ENCODE assay signal across 25 cellular contexts in genomic region chr3:122268257-122269024, GRCh38. TPM values are rescaled to one million over a fixed set of nuclear protein-coding genes. Genes with fewer than 3 reads are reported as not detected.
DNase-seq lines count a peak whose midpoint lies in the region; ATAC-seq, FAIRE-seq and TF ChIP-seq lines count a peak whose summit lies in the region.
"Had no signal": no experiment of that assay in that cellular context is flagged by ENCODE, and none has a peak within 500 bp of the region (broad histone marks: within the 10 kb centered on the region; RNA-seq: fewer than 3 reads in every experiment).

No MANE protein-coding gene starts in this region.

- H3K9me3 ChIP-seq in T-helper 17 cell (ENCODE audit: control insufficient read depth, low read length, poor library complexity, severe bottlenecking): no peaks in the 10 kb centered on the region
- H3K9me3 ChIP-seq: gastroesophageal sphincter, MG63 had no signal

- ATAC-seq in HG03342 (IDR thresholded peaks at IDR 0.05; ENCODE audit: unreplicated experiment) (peak; percentile 62), T-helper 17 cell (no peak), HG02885 (IDR thresholded peaks at IDR 0.05; ENCODE audit: poor library complexity, unreplicated experiment) (no peak)
- no peak for ATAC-seq in activated CD8-positive, alpha-beta T cell treated with anti-CD3 and anti-CD28 coated beads, Interleukin-2, amount 10 ng/mL, durations not matched to agents 7 days and 5 days
- ATAC-seq: CD8-positive, alpha-beta T cell; gastroesophageal sphincter; natural killer cell treated with Interleukin-12 subunit alpha and Interleukin-12 subunit beta and Interleukin-15 and Interleukin-18, amount 100 ng/mL, for 72 hours had no signal

- H3K27me3 Mint-ChIP-seq in T-helper 17 cell: no peaks in the 10 kb centered on the region
- peaks cover 10% of the 10 kb centered on the region for H3K27me3 Mint-ChIP-seq in nephron (ENCODE audit: low read depth)
- peaks cover 23% of the 10 kb centered on the region for H3K27me3 Mint-ChIP-seq in activated CD8-positive, alpha-beta T cell treated with anti-CD3 and anti-CD28 coated beads, Interleukin-2, amount 10 ng/mL, durations not matched to agents 7 days and 5 days (ENCODE audit: low read depth)

- H3K9me3 Mint-ChIP-seq in nephron: peaks cover 2% of the 10 kb centered on the region
- no peaks in the 10 kb centered on the region for H3K9me3 Mint-ChIP-seq in activated CD8-positive, alpha-beta T cell treated with anti-CD3 and anti-CD28 coated beads, Interleukin-2, amount 10 ng/mL, durations not matched to agents 7 days and 5 days (ENCODE audit: insufficient read depth)
- H3K9me3 Mint-ChIP-seq: CD8-positive, alpha-beta T cell; HFFc6; natural killer cell treated with Interleukin-12 subunit alpha and Interleukin-12 subunit beta and Interleukin-15 and Interleukin-18, amount 100 ng/mL, for 72 hours had no signal

- H3K36me3 Mint-ChIP-seq in T-helper 17 cell (ENCODE audit: low read depth) (peaks cover 3% of the 10 kb centered on the region), nephron (ENCODE audit: low read depth) (peaks cover 10% of the 10 kb centered on the region)
- no peaks in the 10 kb centered on the region for H3K36me3 Mint-ChIP-seq in activated CD8-positive, alpha-beta T cell treated with anti-CD3 and anti-CD28 coated beads, Interleukin-2, amount 10 ng/mL, durations not matched to agents 7 days and 5 days (ENCODE audit: low read depth)
- H3K36me3 Mint-ChIP-seq: CD8-positive, alpha-beta T cell had no signal

- no peak for DNase-seq in GM19239 (ENCODE audit: insufficient read length, low spot score)
- no peak for DNase-seq in T-helper 17 cell
- DNase-seq in activated gamma-delta T cell treated with Interleukin-2 at 50 U/mL for 16 hours: no peak
- DNase-seq in activated CD8-positive, alpha-beta T cell treated with anti-CD3 and anti-CD28 coated beads, Interleukin-2, amount 10 ng/mL, durations not matched to agents 7 days and 5 days: no peak
- no peak for DNase-seq in ecto neural progenitor cell (ENCODE audit: low spot score)
- DNase-seq: activated CD4-positive, alpha-beta T cell treated with anti-CD3 and anti-CD28 coated beads for 48 hours; activated CD8-positive, alpha-beta memory T cell treated with anti-CD3 and anti-CD28 coated beads, Interleukin-2, amount 50 U/mL, for 48 hours; activated gamma-delta T cell; amygdala; CD8-positive, alpha-beta T cell; central memory CD4-positive, alpha-beta T cell; dorsolateral prefrontal cortex; erythroblast; HFFc6; MG63; NCI-H2029; NCI-H446; RPMI8226; small intestine; stimulated activated CD4-positive, alpha-beta T cell treated with anti-CD3 and anti-CD28 coated beads, Interleukin-4, amount 100 ng/mL, for 1 hour had no signal

- no peak for TF ChIP-seq CTCF in nephron (IDR thresholded peaks at IDR 0.05; ENCODE audit: unreplicated experiment in 3 of 3)

- peaks cover 37% of the 10 kb centered on the region for H3K4me1 Mint-ChIP-seq in T-helper 17 cell
- H3K4me1 Mint-ChIP-seq in nephron: no peaks in the 10 kb centered on the region
- peaks cover 28% of the 10 kb centered on the region for H3K4me1 Mint-ChIP-seq in activated CD8-positive, alpha-beta T cell treated with anti-CD3 and anti-CD28 coated beads, Interleukin-2, amount 10 ng/mL, durations not matched to agents 7 days and 5 days (ENCODE audit: low read depth)

- H3K4me3 Mint-ChIP-seq in T-helper 17 cell (no peak overlapping the region), nephron (no peak overlapping the region)
- no peak overlapping the region for H3K4me3 Mint-ChIP-seq in activated CD8-positive, alpha-beta T cell treated with anti-CD3 and anti-CD28 coated beads, Interleukin-2, amount 10 ng/mL, durations not matched to agents 7 days and 5 days
- H3K4me3 Mint-ChIP-seq: CD8-positive, alpha-beta T cell; HFFc6; natural killer cell treated with Interleukin-12 subunit alpha and Interleukin-12 subunit beta and Interleukin-15 and Interleukin-18, amount 100 ng/mL, for 72 hours had no signal

- H3K27ac Mint-ChIP-seq in T-helper 17 cell (peak overlapping the region; percentile 9), nephron (peak overlapping the region in 2 of 3 experiments; percentile 16 to 71)
- no peak overlapping the region for H3K27ac Mint-ChIP-seq in activated CD8-positive, alpha-beta T cell treated with anti-CD3 and anti-CD28 coated beads, Interleukin-2, amount 10 ng/mL, durations not matched to agents 7 days and 5 days
- H3K27ac Mint-ChIP-seq: CD8-positive, alpha-beta T cell; HFFc6; natural killer cell treated with Interleukin-12 subunit alpha and Interleukin-12 subunit beta and Interleukin-15 and Interleukin-18, amount 100 ng/mL, for 72 hours had no signal

- POLR2A ChIA-PET in activated CD8-positive, alpha-beta T cell treated with anti-CD3 and anti-CD28 coated beads, Interleukin-2, amount 10 ng/mL, durations not matched to agents 7 days and 5 days (lab: Charles Lee): no interaction called here

- FAIRE-seq in GM19239 (lab: Jason Lieb, UNC): peak; percentile 83
- FAIRE-seq: small intestine had no signal

- CTCF ChIA-PET in activated CD8-positive, alpha-beta T cell treated with anti-CD3 and anti-CD28 coated beads, Interleukin-2, amount 10 ng/mL, durations not matched to agents 7 days and 5 days (lab: Charles Lee): interaction anchor here (1.7 kb wide), 1 partner anchor 9 kb away, joined by 4 read pairs; no protein-coding TSS in a partner anchor

RNA-seq across cellular contexts. Expression of gene CSTA, which starts 56.6 kb away (rescaled TPM):
- total RNA-seq in T-helper 17 cell: 1 to 10 TPM; 1.3 to 2.2 TPM
- not detected for total RNA-seq in activated CD8-positive, alpha-beta T cell treated with anti-CD3 and anti-CD28 coated beads, Interleukin-2, amount 10 ng/mL, durations not matched to agents 7 days and 5 days
- total RNA-seq: CD8-positive, alpha-beta T cell; natural killer cell treated with Interleukin-12 subunit alpha and Interleukin-12 subunit beta and Interleukin-15 and Interleukin-18, amount 100 ng/mL, for 72 hours had no signal
